ENCODE assay signal across 11 cellular contexts in the genomic region with DNA sequence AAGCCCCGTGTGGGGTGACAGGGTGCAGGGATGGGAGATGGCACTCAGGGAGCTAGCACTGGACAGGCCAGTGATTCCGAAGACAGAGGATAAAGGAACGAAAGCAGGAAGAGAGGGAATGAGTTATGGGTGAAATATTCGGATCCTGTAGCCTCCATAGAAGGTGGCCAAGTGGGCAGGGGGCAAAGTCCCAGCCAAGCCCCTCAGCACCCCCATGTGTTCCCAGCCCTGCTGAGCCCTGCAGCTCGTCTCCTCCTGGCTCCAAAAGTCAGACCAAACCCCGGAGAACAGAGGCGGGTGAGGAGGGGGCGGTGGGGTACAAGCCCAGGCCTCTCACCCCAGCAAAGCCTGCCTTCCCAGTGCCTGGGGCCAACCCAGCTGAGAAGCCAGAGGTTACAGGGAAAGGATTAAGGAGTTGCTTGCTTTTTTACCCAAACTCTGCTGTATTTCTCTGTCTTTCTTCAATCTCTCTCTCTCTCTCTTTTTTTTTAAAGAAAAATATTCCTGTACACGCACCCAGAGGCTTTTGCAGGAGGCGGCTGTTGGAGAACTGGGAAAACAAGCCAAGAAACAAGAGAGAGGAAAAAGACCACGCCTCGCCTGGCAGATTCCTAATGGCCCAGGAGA. TPM values are rescaled to one million over a fixed set of nuclear protein-coding genes. Genes with fewer than 3 reads are reported as not detected.
DNase-seq lines count a peak whose midpoint lies in the region; ATAC-seq, FAIRE-seq and TF ChIP-seq lines count a peak whose summit lies in the region.
"Had no signal": no experiment of that assay in that cellular context is flagged by ENCODE, and none has a peak within 500 bp of the region (broad histone marks: within the 10 kb centered on the region; RNA-seq: fewer than 3 reads in every experiment).

No MANE protein-coding gene starts in this region.

- no peak for TF ChIP-seq POLR2A in breast epithelium (IDR thresholded peaks at IDR 0.05)

- no peak for ATAC-seq in GM18517 (IDR thresholded peaks at IDR 0.05; ENCODE audit: unreplicated experiment)

- no peak for TF ChIP-seq CTCF in D721Med (IDR thresholded peaks at IDR 0.05; ENCODE audit: insufficient read depth, missing control alignments)
- TF ChIP-seq CTCF in breast epithelium (IDR thresholded peaks at IDR 0.05), result no peak
- TF ChIP-seq CTCF in kidney (IDR thresholded peaks at IDR 0.05; ENCODE audit: borderline replicate concordance, extremely low read depth, insufficient read depth), result no peak

- H3K9me3 ChIP-seq in breast epithelium (no peaks in the 10 kb centered on the region), kidney (ENCODE audit: control insufficient read depth in 1 of 2, low read length in 2 of 2) (no peaks in the 10 kb centered on the region)

- FAIRE-seq in D721Med (lab: Jason Lieb, UNC) (no peak), kidney (lab: Jason Lieb, UNC) (no peak)

- H3K27ac ChIP-seq in breast epithelium (peak overlapping the region; percentile 92 to 100), kidney (ENCODE audit: low read depth in 2 of 2, low read length in 2 of 2) (peak overlapping the region; percentile 76 to 93)

- DNase-seq in D721Med (ENCODE audit: insufficient read length, low spot score) (peak; percentile 12), breast epithelium (ENCODE audit: low spot score in 2 of 2) (no peak), kidney (peak; percentile 76), skeletal muscle cell (ENCODE audit: low read depth) (no peak), cortex of kidney (lab: John Stamatoyannopoulos, UW) (no peak), mesenteric fat pad (ENCODE audit: low spot score) (no peak), DMS79 treated with DMSO at 0.1 percent for 48 hours (lab: John Stamatoyannopoulos, UW) (no peak)
- DNase-seq: CD8-positive, alpha-beta memory T cell; NCI-H1105 treated with DMSO at 0.1 percent for 48 hours; stimulated activated CD4-positive, alpha-beta T cell treated with anti-CD3 and anti-CD28 coated beads, Interleukin-15, amount 100 ng/mL, for 24 hours had no signal

- H3K4me3 ChIP-seq in breast epithelium (peak overlapping the region; percentile 1 to 50 (median 13)), kidney (ENCODE audit: low read length in 2 of 2) (peak overlapping the region in 1 of 2 donors; percentile 14), skeletal muscle cell (ENCODE audit: low read depth, low read length) (peak overlapping the region; percentile 17)

- H3K9ac ChIP-seq in kidney (ENCODE audit: low read length in 2 of 2), result peak overlapping the region; percentile 47 to 60

- no peaks in the 10 kb centered on the region for H3K27me3 ChIP-seq in breast epithelium

- intact Hi-C loops in breast epithelium (cut with DNase I; ENCODE audit: low total_unique reads), result no loop called here
- intact Hi-C loops in kidney (cut with DNase I), result no loop called here

- H3K4me1 ChIP-seq in breast epithelium, result peaks cover 19 to 21% of the 10 kb centered on the region in 2 donors
- H3K4me1 ChIP-seq in kidney (ENCODE audit: control insufficient read depth in 1 of 2, insufficient read depth in 1 of 2, low read depth in 1 of 2, low read length in 2 of 2), result peaks cover 11 to 17% of the 10 kb centered on the region in 2 donors

- no peaks in the 10 kb centered on the region for H3K36me3 ChIP-seq in breast epithelium
- H3K36me3 ChIP-seq in kidney (ENCODE audit: control insufficient read depth in 1 of 2, insufficient read depth in 2 of 2, low read length in 2 of 2), result no peaks in the 10 kb centered on the region

RNA-seq across cellular contexts. Expression of gene WASF2, which starts 14.1 kb away (rescaled TPM):
- total RNA-seq in breast epithelium, result 10 to 100 TPM; 41.6 to 93.5 (median 43.2) TPM
- 159 TPM for total RNA-seq in kidney
- polyA plus RNA-seq in kidney (ENCODE audit: insufficient read depth, low read depth, low replicate concordance), result 23.9 TPM
- total RNA-seq in mesenteric fat pad, result 156 TPM

Comparison
In these comparisons a context has a peak if more than half of its experiments do, and no peak if none do; other contexts are left out.
1. DNase-seq: peak in D721Med (single experiment) and kidney (single experiment); none in breast epithelium (0 of 2), skeletal muscle cell (single experiment), cortex of kidney (single experiment), mesenteric fat pad (single experiment) and DMS79 treated with DMSO at 0.1 percent for 48 hours (single experiment).